ENCODE assay signal across 8 cellular contexts in the genomic region with DNA sequence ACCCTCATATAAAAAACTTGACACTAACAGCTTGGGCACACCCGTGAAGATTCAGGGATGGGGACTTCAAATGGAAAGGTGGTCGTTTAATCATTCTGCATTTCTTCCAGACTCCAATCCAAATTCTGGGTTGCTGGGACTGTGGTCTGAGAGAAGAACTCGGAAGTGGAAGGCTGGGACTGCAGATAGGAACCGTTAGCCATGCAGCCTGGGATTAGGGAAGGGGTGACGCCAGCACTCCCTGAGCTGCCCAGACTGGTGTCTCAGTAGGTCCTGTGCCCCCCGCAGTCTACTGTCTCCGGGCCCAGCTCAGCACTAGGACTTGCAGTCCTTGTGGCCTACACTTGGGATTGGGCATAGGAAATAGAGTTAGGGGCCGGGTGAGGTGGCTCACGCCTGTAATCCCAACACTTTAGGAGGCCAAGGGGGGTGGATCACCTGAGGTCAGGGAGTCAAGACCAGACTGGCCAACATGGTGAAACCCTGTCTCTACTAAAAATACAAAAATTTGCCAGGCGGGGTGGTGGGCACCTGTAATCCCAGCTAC. TPM values are rescaled to one million over a fixed set of nuclear protein-coding genes. Genes with fewer than 3 reads are reported as not detected.
DNase-seq lines count a peak whose midpoint lies in the region; ATAC-seq and TF ChIP-seq lines count a peak whose summit lies in the region.

No MANE protein-coding gene starts in this region.

- peak overlapping the region; percentile 89 to 95 (median 94) for H3K27ac Mint-ChIP-seq in CD4-positive, CD25-positive, alpha-beta regulatory T cell
- H3K27ac Mint-ChIP-seq in endodermal cell = peak overlapping the region; percentile 93

- H3K27me3 ChIP-seq in CD4-positive, CD25-positive, alpha-beta regulatory T cell (ENCODE audit: control insufficient read depth, insufficient read depth, low read length) = no peaks in the 10 kb centered on the region
- H3K27me3 ChIP-seq in OCI-LY3 (ENCODE audit: low read depth, low read length) (no peaks in the 10 kb centered on the region), endodermal cell (ENCODE audit: control insufficient read depth, insufficient read depth, low read length, poor library complexity, severe bottlenecking) (no peaks in the 10 kb centered on the region), neutrophil (no peaks in the 10 kb centered on the region)

- H3K4me3 ChIP-seq in CD4-positive, CD25-positive, alpha-beta regulatory T cell (ENCODE audit: low read depth, low read length) = peak overlapping the region; percentile 93
- H3K4me3 ChIP-seq in OCI-LY3 (ENCODE audit: low read length) (peak overlapping the region; percentile 95), endodermal cell (ENCODE audit: low read length) (peak overlapping the region; percentile 98), neutrophil (ENCODE audit: low read depth in 1 of 2, low read length in 1 of 2) (peak overlapping the region; percentile 88 to 98)

- TF ChIP-seq CTCF in OCI-LY3 (IDR thresholded peaks at IDR 0.05; ENCODE audit: low read depth, low read length) = no peak
- no peak for TF ChIP-seq CTCF in endodermal cell (conservative IDR thresholded peaks at IDR 0.05)
- TF ChIP-seq CTCF in neutrophil (IDR thresholded peaks at IDR 0.05) = no peak

- ATAC-seq in CD4-positive, CD25-positive, alpha-beta regulatory T cell (ENCODE audit: low read depth in 2 of 2) = no peak
- ATAC-seq in GM21619 (IDR thresholded peaks at IDR 0.05; ENCODE audit: unreplicated experiment) (no peak), GM18867 (IDR thresholded peaks at IDR 0.05; ENCODE audit: unreplicated experiment) (no peak), HG03196 (IDR thresholded peaks at IDR 0.05; ENCODE audit: unreplicated experiment) (no peak)

- peaks cover 22% of the 10 kb centered on the region for H3K36me3 ChIP-seq in CD4-positive, CD25-positive, alpha-beta regulatory T cell (ENCODE audit: control insufficient read depth, insufficient read depth, low read length)
- H3K36me3 ChIP-seq in OCI-LY3 (replicated peaks; ENCODE audit: low read depth, low read length) (peaks cover 23% of the 10 kb centered on the region), endodermal cell (ENCODE audit: control insufficient read depth, insufficient read depth, low read length) (peaks cover 29% of the 10 kb centered on the region), neutrophil (peaks cover 25% of the 10 kb centered on the region)

- peaks cover 69% of the 10 kb centered on the region for H3K4me1 ChIP-seq in CD4-positive, CD25-positive, alpha-beta regulatory T cell (ENCODE audit: control insufficient read depth, insufficient read depth, low read length, poor library complexity, severe bottlenecking)
- peaks cover 37% of the 10 kb centered on the region for H3K4me1 ChIP-seq in OCI-LY3 (ENCODE audit: low read length)
- H3K4me1 ChIP-seq in endodermal cell (ENCODE audit: control insufficient read depth, insufficient read depth, low read length) = peaks cover 18% of the 10 kb centered on the region
- H3K4me1 ChIP-seq in neutrophil (ENCODE audit: control insufficient read depth in 1 of 2, insufficient read depth in 1 of 2, low read depth in 1 of 2, low read length in 1 of 2) = peaks cover 71 to 77% of the 10 kb centered on the region in 2 experiments

- 50 to 53% methylated on average over 8 to 10 of the region's 10 CpGs for WGBS in endodermal cell (ENCODE audit: insufficient coverage in 1 of 2, insufficient read length in 1 of 2), 2 experiments

- peak overlapping the region; percentile 98 for H3K4me2 ChIP-seq in OCI-LY3 (ENCODE audit: low read length)

- no peaks in the 10 kb centered on the region for H3K9me3 ChIP-seq in CD4-positive, CD25-positive, alpha-beta regulatory T cell (ENCODE audit: control insufficient read depth in 2 of 2, low read length in 2 of 2)
- no peaks in the 10 kb centered on the region for H3K9me3 ChIP-seq in OCI-LY3 (ENCODE audit: insufficient read depth, low read length)
- H3K9me3 ChIP-seq in endodermal cell (ENCODE audit: control insufficient read depth, low read length) = no peaks in the 10 kb centered on the region
- no peaks in the 10 kb centered on the region for H3K9me3 ChIP-seq in neutrophil

- DNase-seq in CD4-positive, CD25-positive, alpha-beta regulatory T cell = no peak
- DNase-seq in endodermal cell = peak; percentile 64
- DNase-seq in activated CD4-positive, alpha-beta T cell treated with anti-CD3 and anti-CD28 coated beads for 48 hours = no peak

- H3K36me3 Mint-ChIP-seq in CD4-positive, CD25-positive, alpha-beta regulatory T cell = peaks cover 14% of the 10 kb centered on the region
- peaks cover 33% of the 10 kb centered on the region for H3K36me3 Mint-ChIP-seq in endodermal cell (ENCODE audit: low read depth)

- no peaks in the 10 kb centered on the region for H3K9me3 Mint-ChIP-seq in CD4-positive, CD25-positive, alpha-beta regulatory T cell
- no peaks in the 10 kb centered on the region for H3K9me3 Mint-ChIP-seq in endodermal cell

- H3K27me3 Mint-ChIP-seq in CD4-positive, CD25-positive, alpha-beta regulatory T cell = no peaks in the 10 kb centered on the region
- H3K27me3 Mint-ChIP-seq in endodermal cell (ENCODE audit: insufficient read depth) = no peaks in the 10 kb centered on the region

- peak overlapping the region; percentile 99 for H3K9ac ChIP-seq in OCI-LY3 (ENCODE audit: low read length)
- peak overlapping the region; percentile 26 for H3K9ac ChIP-seq in endodermal cell (ENCODE audit: extremely low read depth, low read length, poor library complexity, severe bottlenecking)

- H3K4me1 Mint-ChIP-seq in CD4-positive, CD25-positive, alpha-beta regulatory T cell = peaks cover 18 to 85% (median 50%) of the 10 kb centered on the region in 4 donors
- H3K4me1 Mint-ChIP-seq in endodermal cell = peaks cover 41% of the 10 kb centered on the region

- peaks cover 8% of the 10 kb centered on the region for H4K20me1 ChIP-seq in OCI-LY3 (ENCODE audit: insufficient read depth, low read length)

- H3K79me2 ChIP-seq in OCI-LY3 (ENCODE audit: low read length) = peaks cover 52% of the 10 kb centered on the region

- H3K4me3 Mint-ChIP-seq in CD4-positive, CD25-positive, alpha-beta regulatory T cell = peak overlapping the region; percentile 97 to 99 (median 98)
- peak overlapping the region; percentile 99 for H3K4me3 Mint-ChIP-seq in endodermal cell

- no peak overlapping the region for H2AFZ ChIP-seq in OCI-LY3 (ENCODE audit: low read depth, low read length)

- peak overlapping the region; percentile 91 for H3K27ac ChIP-seq in CD4-positive, CD25-positive, alpha-beta regulatory T cell (ENCODE audit: insufficient read depth, low read length, poor library complexity, severe bottlenecking)
- H3K27ac ChIP-seq in OCI-LY3 (ENCODE audit: low read length) (peak overlapping the region; percentile 98), endodermal cell (ENCODE audit: low read depth, low read length) (peak overlapping the region; percentile 87), neutrophil (peak overlapping the region; percentile 96)

RNA-seq across cellular contexts. Expression of gene CLIC1, which starts 0.5 kb away (rescaled TPM):
- 192 TPM for total RNA-seq in CD4-positive, CD25-positive, alpha-beta regulatory T cell
- 100 to 1,000 TPM; 481 to 771 (median 621) TPM for polyA plus RNA-seq in CD4-positive, CD25-positive, alpha-beta regulatory T cell
- total RNA-seq in endodermal cell = 100 to 1,000 TPM; 289 to 380 TPM
- 265 TPM for polyA plus RNA-seq in endodermal cell (2013, experiment 1 of 2)
- 271 TPM for polyA plus RNA-seq in endodermal cell (2013, experiment 2 of 2)

RNA-seq across cellular contexts. Expression of gene MSH5, which starts 3.0 kb away (rescaled TPM):
- total RNA-seq in CD4-positive, CD25-positive, alpha-beta regulatory T cell = 17.4 TPM
- polyA plus RNA-seq in CD4-positive, CD25-positive, alpha-beta regulatory T cell = 1 to 10 TPM; 1.2 to 3.3 (median 1.3) TPM
- 10 to 100 TPM; 35.7 to 57.2 TPM for total RNA-seq in endodermal cell
- 61.1 TPM for polyA plus RNA-seq in endodermal cell (2013, experiment 1 of 2)
- 49.7 TPM for polyA plus RNA-seq in endodermal cell (2013, experiment 2 of 2)

RNA-seq across cellular contexts. Expression of gene DDAH2, which starts 7.7 kb away (rescaled TPM):
- 13.6 TPM for total RNA-seq in CD4-positive, CD25-positive, alpha-beta regulatory T cell
- polyA plus RNA-seq in CD4-positive, CD25-positive, alpha-beta regulatory T cell = 10 to 100 TPM; 16.0 to 19.8 (median 17.7) TPM
- total RNA-seq in endodermal cell = 100 to 1,000 TPM; 150 to 153 TPM
- 230 TPM for polyA plus RNA-seq in endodermal cell (2013, experiment 1 of 2)
- 222 TPM for polyA plus RNA-seq in endodermal cell (2013, experiment 2 of 2)

RNA-seq across cellular contexts. Expression of gene MPIG6B, which starts 13.7 kb away (rescaled TPM):
- total RNA-seq in CD4-positive, CD25-positive, alpha-beta regulatory T cell = 10.8 TPM
- polyA plus RNA-seq in CD4-positive, CD25-positive, alpha-beta regulatory T cell = under 1 TPM in 1 of 4 donors, not detected in 3; 0.43 TPM
- total RNA-seq in endodermal cell = not detected
- polyA plus RNA-seq in endodermal cell (2013, experiment 1 of 2) = not detected
- polyA plus RNA-seq in endodermal cell (2013, experiment 2 of 2) = not detected

RNA-seq across cellular contexts. Expression of gene LY6G6C, which starts 15.3 kb away (rescaled TPM):
- not detected for total RNA-seq in CD4-positive, CD25-positive, alpha-beta regulatory T cell
- polyA plus RNA-seq in CD4-positive, CD25-positive, alpha-beta regulatory T cell = not detected
- under 1 TPM; 0.29 to 0.38 TPM for total RNA-seq in endodermal cell
- polyA plus RNA-seq in endodermal cell (2013, experiment 1 of 2) = 1.1 TPM
- polyA plus RNA-seq in endodermal cell (2013, experiment 2 of 2) = 1.4 TPM

Comparison
In these comparisons a context has a peak if more than half of its experiments do, and no peak if none do; other contexts are left out.
1. RNA of gene DDAH2, which starts 7.7 kb away (total RNA-seq): 150 to 153 TPM in endodermal cell; 13.6 TPM in CD4-positive, CD25-positive, alpha-beta regulatory T cell (single experiment); every median in the first group is over 10 times any median in the second.
2. Peak in every context shown above with its lines, with median percentiles within 50 percentile points of each other: H3K27ac ChIP-seq and H3K4me3 ChIP-seq.